In the genomic region with DNA sequence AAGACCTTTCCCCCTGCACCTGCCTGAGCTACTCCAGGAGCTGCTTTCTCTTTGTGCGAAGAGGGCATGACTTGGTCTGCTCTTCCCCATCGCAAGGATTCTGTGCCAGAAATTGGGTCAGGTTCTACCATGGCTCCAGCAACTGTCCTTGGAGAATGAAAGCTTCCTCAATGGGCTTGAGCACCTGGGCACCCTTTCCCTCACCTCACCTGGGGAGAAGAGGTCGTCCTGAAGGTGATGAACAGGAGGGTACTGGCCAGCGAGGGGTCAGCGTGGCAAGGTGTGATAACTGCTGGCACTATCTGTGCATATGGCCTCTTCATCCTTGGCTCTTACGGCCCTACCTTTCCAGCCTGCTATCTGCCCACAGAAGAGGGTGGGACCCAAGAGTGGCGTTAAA, we compare ENCODE assay signal across 9 cellular contexts. TPM values are rescaled to one million over a fixed set of nuclear protein-coding genes. Genes with fewer than 3 reads are reported as not detected.
DNase-seq lines count a peak whose midpoint lies in the region; FAIRE-seq and TF ChIP-seq lines count a peak whose summit lies in the region.
"Had no signal": no experiment of that assay in that cellular context is flagged by ENCODE, and none has a peak within 500 bp of the region (broad histone marks: within the 10 kb centered on the region; RNA-seq: fewer than 3 reads in every experiment).

No MANE protein-coding gene starts in this region.

- H3K9me3 ChIP-seq in kidney (ENCODE audit: control insufficient read depth in 1 of 2, low read length in 2 of 2): no peaks in the 10 kb centered on the region
- no peaks in the 10 kb centered on the region for H3K9me3 ChIP-seq in stomach

- no peaks in the 10 kb centered on the region for H3K9me3 Mint-ChIP-seq in T-helper 2 cell treated with Interferon-gamma antibody and Interleukin-4, amounts not matched to agents 5 μg/mL and 100 μg/mL, for 36 hours
- H3K9me3 Mint-ChIP-seq in activated T-helper 1 cell treated with anti-CD3 and anti-CD28 coated beads, Interleukin-12 subunit alpha, Interleukin-12 subunit beta, Interleukin-2, Interleukin-4 antibody, amounts not matched to agents 30 ng/mL and 10 ng/mL and 1 ng/mL, durations not matched to agents 14 hours and 24 hours and 36 hours: no peaks in the 10 kb centered on the region

- TF ChIP-seq EP300 in stomach (IDR thresholded peaks at IDR 0.05): no peak

- H3K9ac ChIP-seq in kidney (ENCODE audit: low read length in 2 of 2): peak overlapping the region in 1 of 2 donors; percentile 55

- DNase-seq in T-helper 2 cell treated with Interferon-gamma antibody and Interleukin-4, amounts not matched to agents 5 μg/mL and 100 μg/mL, for 36 hours (ENCODE audit: low spot score): no peak
- no peak for DNase-seq in T-helper 2 cell
- no peak for DNase-seq in activated T-helper 1 cell treated with anti-CD3 and anti-CD28 coated beads, Interleukin-12 subunit alpha, Interleukin-12 subunit beta, Interleukin-2, Interleukin-4 antibody, amounts not matched to agents 30 ng/mL and 10 ng/mL and 1 ng/mL, durations not matched to agents 14 hours and 24 hours and 36 hours (ENCODE audit: low spot score)
- DNase-seq in kidney: peak; percentile 54
- no peak for DNase-seq in stomach
- DNase-seq in NCI-H510A (lab: John Stamatoyannopoulos, UW): no peak
- DNase-seq in NCI-H69 (lab: John Stamatoyannopoulos, UW): no peak
- no peak for DNase-seq in activated CD4-positive, CD25-positive, alpha-beta regulatory T cell (lab: John Stamatoyannopoulos, UW)

- H3K27me3 Mint-ChIP-seq in T-helper 2 cell treated with Interferon-gamma antibody and Interleukin-4, amounts not matched to agents 5 μg/mL and 100 μg/mL, for 36 hours (ENCODE audit: low read depth): no peaks in the 10 kb centered on the region
- no peaks in the 10 kb centered on the region for H3K27me3 Mint-ChIP-seq in activated T-helper 1 cell treated with anti-CD3 and anti-CD28 coated beads, Interleukin-12 subunit alpha, Interleukin-12 subunit beta, Interleukin-2, Interleukin-4 antibody, amounts not matched to agents 30 ng/mL and 10 ng/mL and 1 ng/mL, durations not matched to agents 14 hours and 24 hours and 36 hours (ENCODE audit: insufficient read depth)

- TF ChIP-seq CTCF in kidney (IDR thresholded peaks at IDR 0.05; ENCODE audit: borderline replicate concordance, extremely low read depth, insufficient read depth): no peak
- TF ChIP-seq CTCF in stomach (IDR thresholded peaks at IDR 0.05): no peak

- peaks cover 50% of the 10 kb centered on the region for H3K4me1 Mint-ChIP-seq in T-helper 2 cell treated with Interferon-gamma antibody and Interleukin-4, amounts not matched to agents 5 μg/mL and 100 μg/mL, for 36 hours (ENCODE audit: low read depth)
- peaks cover 67% of the 10 kb centered on the region for H3K4me1 Mint-ChIP-seq in activated T-helper 1 cell treated with anti-CD3 and anti-CD28 coated beads, Interleukin-12 subunit alpha, Interleukin-12 subunit beta, Interleukin-2, Interleukin-4 antibody, amounts not matched to agents 30 ng/mL and 10 ng/mL and 1 ng/mL, durations not matched to agents 14 hours and 24 hours and 36 hours (ENCODE audit: low read depth)

- peak overlapping the region; percentile 67 for H3K27ac Mint-ChIP-seq in T-helper 2 cell treated with Interferon-gamma antibody and Interleukin-4, amounts not matched to agents 5 μg/mL and 100 μg/mL, for 36 hours
- peak overlapping the region; percentile 21 for H3K27ac Mint-ChIP-seq in activated T-helper 1 cell treated with anti-CD3 and anti-CD28 coated beads, Interleukin-12 subunit alpha, Interleukin-12 subunit beta, Interleukin-2, Interleukin-4 antibody, amounts not matched to agents 30 ng/mL and 10 ng/mL and 1 ng/mL, durations not matched to agents 14 hours and 24 hours and 36 hours

- H3K27me3 ChIP-seq in stomach: no peaks in the 10 kb centered on the region

- H3K36me3 Mint-ChIP-seq in T-helper 2 cell treated with Interferon-gamma antibody and Interleukin-4, amounts not matched to agents 5 μg/mL and 100 μg/mL, for 36 hours (ENCODE audit: low read depth): peaks cover 70% of the 10 kb centered on the region
- peaks cover 47% of the 10 kb centered on the region for H3K36me3 Mint-ChIP-seq in activated T-helper 1 cell treated with anti-CD3 and anti-CD28 coated beads, Interleukin-12 subunit alpha, Interleukin-12 subunit beta, Interleukin-2, Interleukin-4 antibody, amounts not matched to agents 30 ng/mL and 10 ng/mL and 1 ng/mL, durations not matched to agents 14 hours and 24 hours and 36 hours (ENCODE audit: low read depth)

- 60 to 84% (median 69%) methylated on average over 7 of the region's 7 CpGs for WGBS in stomach, 5 donors

- H3K4me3 ChIP-seq in kidney (ENCODE audit: low read length in 2 of 2) (peak overlapping the region in 1 of 2 donors; percentile 53), stomach (peak overlapping the region in 2 of 4 donors; percentile 70 to 93)

- no peak for TF ChIP-seq POLR2A in stomach (IDR thresholded peaks at IDR 0.05)

- H3K27ac ChIP-seq in kidney (ENCODE audit: low read depth in 2 of 2, low read length in 2 of 2) (peak overlapping the region; percentile 4 to 34), stomach (peak overlapping the region; percentile 71 to 95 (median 86))

- no peak for FAIRE-seq in kidney (lab: Jason Lieb, UNC)
- FAIRE-seq: endometrium had no signal

- intact Hi-C loops in activated T-helper 1 cell treated with anti-CD3 and anti-CD28 coated beads, Interleukin-12 subunit alpha, Interleukin-12 subunit beta, Interleukin-2, Interleukin-4 antibody, amounts not matched to agents 30 ng/mL and 10 ng/mL and 1 ng/mL, durations not matched to agents 14 hours and 24 hours and 36 hours (cut with micrococcal nuclease): loop anchor here (2.0 to 10.0 kb wide), 2 partner anchors 45 to 585 kb away; partner anchors contain the start of genes ABHD14A and ABHD14B
- intact Hi-C loops in kidney (cut with DNase I): no loop called here
- intact Hi-C loops in stomach (cut with DNase I; ENCODE audit: low total_unique reads): no loop called here

- peak overlapping the region; percentile 64 for H3K4me3 Mint-ChIP-seq in T-helper 2 cell treated with Interferon-gamma antibody and Interleukin-4, amounts not matched to agents 5 μg/mL and 100 μg/mL, for 36 hours
- H3K4me3 Mint-ChIP-seq in activated T-helper 1 cell treated with anti-CD3 and anti-CD28 coated beads, Interleukin-12 subunit alpha, Interleukin-12 subunit beta, Interleukin-2, Interleukin-4 antibody, amounts not matched to agents 30 ng/mL and 10 ng/mL and 1 ng/mL, durations not matched to agents 14 hours and 24 hours and 36 hours: peak overlapping the region; percentile 68

- H3K4me1 ChIP-seq in kidney (ENCODE audit: control insufficient read depth in 1 of 2, insufficient read depth in 1 of 2, low read depth in 1 of 2, low read length in 2 of 2) (peaks cover 25 to 44% of the 10 kb centered on the region in 2 donors), stomach (peaks cover 78 to 91% (median 89%) of the 10 kb centered on the region in 4 donors)

- H3K36me3 ChIP-seq in kidney (ENCODE audit: control insufficient read depth in 1 of 2, insufficient read depth in 2 of 2, low read length in 2 of 2): peaks cover 11 to 28% of the 10 kb centered on the region in 2 donors
- H3K36me3 ChIP-seq in stomach: peaks cover 39 to 56% (median 55%) of the 10 kb centered on the region in 4 donors

RNA-seq across cellular contexts. Expression of gene RBM15B, which starts 0.9 kb away (rescaled TPM):
- 38.5 and 39.6 TPM in 2 replicates for total RNA-seq in activated T-helper 1 cell treated with anti-CD3 and anti-CD28 coated beads, Interleukin-12 subunit alpha, Interleukin-12 subunit beta, Interleukin-2, Interleukin-4 antibody, amounts not matched to agents 30 ng/mL and 10 ng/mL and 1 ng/mL, durations not matched to agents 14 hours and 24 hours and 36 hours
- total RNA-seq in kidney (28.0 TPM), stomach (10 to 100 TPM; 15.8 to 34.5 (median 18.3) TPM)
- polyA plus RNA-seq in kidney (ENCODE audit: insufficient read depth, low read depth, low replicate concordance) (9.8 TPM), stomach (10 to 100 TPM in 2 of 3 donors, 1 to 10 TPM in 1; 9.3 to 12.4 (median 10.5) TPM)

RNA-seq across cellular contexts. Expression of gene MANF, which starts 5.1 kb away (rescaled TPM):
- total RNA-seq in activated T-helper 1 cell treated with anti-CD3 and anti-CD28 coated beads, Interleukin-12 subunit alpha, Interleukin-12 subunit beta, Interleukin-2, Interleukin-4 antibody, amounts not matched to agents 30 ng/mL and 10 ng/mL and 1 ng/mL, durations not matched to agents 14 hours and 24 hours and 36 hours: 200 and 208 TPM in 2 replicates
- total RNA-seq in kidney (96.5 TPM), stomach (10 to 100 TPM in 3 of 5 donors, 1 to 10 TPM in 1, under 1 TPM in 1; 0.58 to 76.4 (median 30.4) TPM)
- polyA plus RNA-seq in kidney (ENCODE audit: insufficient read depth, low read depth, low replicate concordance) (224 TPM), stomach (10 to 100 TPM; 31.8 to 57.9 (median 47.2) TPM)
